Comparison of ENCODE assay signal across 25 cellular contexts in the genomic region with DNA sequence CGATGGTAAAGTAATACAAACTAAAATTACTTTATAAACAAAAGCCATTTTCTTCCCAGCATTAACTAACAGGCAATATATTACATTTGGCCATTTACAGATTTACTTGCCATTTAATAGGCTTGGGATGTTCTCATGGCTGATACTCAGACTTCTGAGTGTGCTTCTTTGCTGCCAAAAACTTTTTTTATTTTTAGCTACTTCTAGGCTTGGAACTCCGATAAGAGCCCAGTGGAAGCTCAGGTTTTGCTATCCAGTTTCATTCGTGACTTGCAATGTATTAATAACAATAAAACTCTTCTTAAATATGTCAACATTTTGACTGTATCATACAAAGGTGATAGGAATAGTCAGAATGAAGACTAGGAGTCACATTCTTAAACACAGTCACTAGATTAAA.
"Had no signal": no experiment of that assay in that cellular context is flagged by ENCODE, and none has a peak within 500 bp of the region (broad histone marks: within the 10 kb centered on the region; RNA-seq: fewer than 3 reads in every experiment).

No MANE protein-coding gene starts in this region.

- H3K27me3 ChIP-seq: pancreas, suprapubic skin, tibial artery, upper lobe of right lung had no signal

- H3K27me3 Mint-ChIP-seq: naive thymus-derived CD8-positive, alpha-beta T cell; stimulated activated naive CD8-positive, alpha-beta T cell treated with anti-CD3 and anti-CD28 coated beads, Interleukin-15, Interleukin-2, amounts not matched to agents 100 ng/mL and 50 ng/mL, for 24 hours had no signal

- H3K4me3 ChIP-seq: lower lobe of right lung, pancreas, skin epidermis, suprapubic skin, thoracic aorta, tibial artery, upper lobe of right lung had no signal

- H3K27ac ChIP-seq: lower lobe of right lung, pancreas, skin epidermis, suprapubic skin, thoracic aorta, tibial artery, upper lobe of right lung had no signal

- ATAC-seq: lower lobe of right lung; naive thymus-derived CD8-positive, alpha-beta T cell; pancreas; sciatic nerve; upper lobe of right lung had no signal

- H3K4me1 ChIP-seq: lower lobe of right lung, pancreas, suprapubic skin, tibial artery, upper lobe of right lung had no signal

- H3K27ac Mint-ChIP-seq: immature natural killer cell; naive thymus-derived CD8-positive, alpha-beta T cell; nephron; stimulated activated naive CD8-positive, alpha-beta T cell treated with anti-CD3 and anti-CD28 coated beads, Interleukin-15, Interleukin-2, amounts not matched to agents 100 ng/mL and 50 ng/mL, for 24 hours had no signal

- H3K4me1 Mint-ChIP-seq: nephron had no signal

- H3K36me3 ChIP-seq: suprapubic skin, thoracic aorta had no signal

- H3K4me3 Mint-ChIP-seq: immature natural killer cell; naive thymus-derived CD8-positive, alpha-beta T cell; nephron; neural crest cell; stimulated activated naive CD8-positive, alpha-beta T cell treated with anti-CD3 and anti-CD28 coated beads, Interleukin-15, Interleukin-2, amounts not matched to agents 100 ng/mL and 50 ng/mL, for 24 hours had no signal

- H3K9me3 Mint-ChIP-seq: immature natural killer cell; naive thymus-derived CD8-positive, alpha-beta T cell; nephron; neural crest cell had no signal

- DNase-seq: hypothalamus; immature natural killer cell; kidney; lower lobe of right lung; mammary epithelial cell; mesenchymal stem cell; naive thymus-derived CD8-positive, alpha-beta T cell; nucleus accumbens; pancreas; right cardiac atrium; stimulated activated CD4-positive, alpha-beta T cell treated with anti-CD3 and anti-CD28 coated beads, Interleukin-12 subunit alpha, Interleukin-12 subunit beta, amount 100 ng/mL, for 4 hours; stimulated activated CD4-positive, alpha-beta T cell treated with anti-CD3 and anti-CD28 coated beads, Interleukin-15, amount 100 ng/mL, for 24 hours; stimulated activated CD4-positive, alpha-beta T cell treated with anti-CD3 and anti-CD28 coated beads, Interleukin-2, amount 100 ng/mL, for 24 hours; stimulated activated CD4-positive, alpha-beta T cell treated with anti-CD3 and anti-CD28 coated beads, Interleukin-4, amount 100 ng/mL, for 1 hour; stimulated activated naive CD4-positive, alpha-beta T cell; tibial artery; trophoblast cell; upper lobe of right lung had no signal

- H3K9me3 ChIP-seq: lower lobe of right lung, pancreas, suprapubic skin, thoracic aorta, tibial artery, upper lobe of right lung had no signal
